25 cellular contexts compared by ENCODE assay signal in genomic region chr1:55542901-55543504, GRCh38.
A peak's percentile ranks its signal among the peaks of the same experiment; 100 is the strongest.
DNase-seq lines count a peak whose midpoint lies in the region; ATAC-seq, FAIRE-seq and TF ChIP-seq lines count a peak whose summit lies in the region.
"Had no signal": no experiment of that assay in that cellular context is flagged by ENCODE, and none has a peak within 500 bp of the region (broad histone marks: within the 10 kb centered on the region; RNA-seq: fewer than 3 reads in every experiment).

No MANE protein-coding gene starts in this region.

- no peaks in the 10 kb centered on the region for H3K36me3 Mint-ChIP-seq in astrocyte (ENCODE audit: low read depth, unreplicated experiment)
- no peaks in the 10 kb centered on the region for H3K36me3 Mint-ChIP-seq in natural killer cell treated with Interleukin-12 subunit alpha and Interleukin-12 subunit beta and Interleukin-15 and Interleukin-18, amount 100 ng/mL, for 72 hours
- H3K36me3 Mint-ChIP-seq in stimulated activated memory B cell treated with anti-CD40 and anti-IgM and Interleukin-4, amounts not matched to agents 10 μg/mL and 1 μg/mL and 100 μg/mL, for 72 hours: no peaks in the 10 kb centered on the region
- H3K36me3 Mint-ChIP-seq: CD8-positive, alpha-beta T cell; mesothelial cell of epicardium had no signal

- DNase-seq in GM23248: peak; percentile 31
- peak; percentile 91 for DNase-seq in astrocyte (ENCODE audit: low read depth)
- DNase-seq in fibroblast of the aortic adventitia (ENCODE audit: low read depth): peak; percentile 86
- DNase-seq in GM13976 (ENCODE audit: low spot score): no peak
- no peak for DNase-seq in natural killer cell treated with Interleukin-12 subunit alpha and Interleukin-12 subunit beta and Interleukin-15 and Interleukin-18, amount 100 ng/mL, for 72 hours (ENCODE audit: low spot score)
- DNase-seq: activated CD4-positive, alpha-beta T cell treated with anti-CD3 and anti-CD28 coated beads, Interleukin-2, amount 50 U/mL, for 48 hours; activated naive CD4-positive, alpha-beta T cell; activated T-cell treated with anti-CD3 and anti-CD28 coated beads for 4 hours; anterior cingulate cortex; CD8-positive, alpha-beta T cell; cortex of kidney; left colon; NCI-H146; nephron progenitor cell; stimulated activated CD4-positive, alpha-beta T cell treated with anti-CD3 and anti-CD28 coated beads, Interleukin-4, amount 100 ng/mL, for 24 hours; T-helper 2 cell had no signal

- H3K27me3 ChIP-seq in ACC112 (ENCODE audit: insufficient read depth, low read length) (no peaks in the 10 kb centered on the region), GM23248 (replicated peaks; ENCODE audit: insufficient read depth) (no peaks in the 10 kb centered on the region), astrocyte (ENCODE audit: insufficient read depth, low read length) (no peaks in the 10 kb centered on the region)
- H3K27me3 ChIP-seq: SJSA1 had no signal

- no peak overlapping the region for H3K4me3 Mint-ChIP-seq in astrocyte (ENCODE audit: unreplicated experiment)
- no peak overlapping the region for H3K4me3 Mint-ChIP-seq in natural killer cell treated with Interleukin-12 subunit alpha and Interleukin-12 subunit beta and Interleukin-15 and Interleukin-18, amount 100 ng/mL, for 72 hours
- H3K4me3 Mint-ChIP-seq in stimulated activated memory B cell treated with anti-CD40 and anti-IgM and Interleukin-4, amounts not matched to agents 10 μg/mL and 1 μg/mL and 100 μg/mL, for 72 hours: no peak overlapping the region
- H3K4me3 Mint-ChIP-seq: CD8-positive, alpha-beta T cell; mesothelial cell of epicardium; nephron progenitor cell had no signal

- no peaks in the 10 kb centered on the region for H3K27me3 Mint-ChIP-seq in astrocyte (ENCODE audit: low read depth, unreplicated experiment)
- H3K27me3 Mint-ChIP-seq in natural killer cell treated with Interleukin-12 subunit alpha and Interleukin-12 subunit beta and Interleukin-15 and Interleukin-18, amount 100 ng/mL, for 72 hours: peaks cover 8 to 10% of the 10 kb centered on the region in 2 donors
- peaks cover 15% of the 10 kb centered on the region for H3K27me3 Mint-ChIP-seq in stimulated activated memory B cell treated with anti-CD40 and anti-IgM and Interleukin-4, amounts not matched to agents 10 μg/mL and 1 μg/mL and 100 μg/mL, for 72 hours

- no peak overlapping the region for H3K9ac ChIP-seq in GM23248
- no peak overlapping the region for H3K9ac ChIP-seq in astrocyte (ENCODE audit: low read length)

- H3K79me2 ChIP-seq in ACC112 (ENCODE audit: control insufficient read depth, insufficient read depth, low read length, unreplicated experiment) (no peaks in the 10 kb centered on the region), GM23248 (ENCODE audit: insufficient read depth) (no peaks in the 10 kb centered on the region), astrocyte (ENCODE audit: insufficient read depth, low read length) (no peaks in the 10 kb centered on the region)

- H3K27ac Mint-ChIP-seq in astrocyte (ENCODE audit: unreplicated experiment): no peak overlapping the region
- H3K27ac Mint-ChIP-seq in natural killer cell treated with Interleukin-12 subunit alpha and Interleukin-12 subunit beta and Interleukin-15 and Interleukin-18, amount 100 ng/mL, for 72 hours: no peak overlapping the region
- no peak overlapping the region for H3K27ac Mint-ChIP-seq in stimulated activated memory B cell treated with anti-CD40 and anti-IgM and Interleukin-4, amounts not matched to agents 10 μg/mL and 1 μg/mL and 100 μg/mL, for 72 hours
- H3K27ac Mint-ChIP-seq: CD8-positive, alpha-beta T cell; mesothelial cell of epicardium; nephron progenitor cell had no signal

- peaks cover 6% of the 10 kb centered on the region; the same call in 1 of the 2 replicates for H3F3A ChIP-seq in GM23248 (ENCODE audit: insufficient read depth)

- no peak for FAIRE-seq in astrocyte (lab: Jason Lieb, UNC)
- FAIRE-seq: A549, frontal cortex, urothelium cell line had no signal

- TF ChIP-seq CTCF in astrocyte (IDR thresholded peaks at IDR 0.05; ENCODE audit: insufficient read depth, low read depth, low read length): no peak
- TF ChIP-seq CTCF in fibroblast of the aortic adventitia (IDR thresholded peaks at IDR 0.05; ENCODE audit: insufficient read depth, low read length): no peak
- TF ChIP-seq CTCF in GM13976 (IDR thresholded peaks at IDR 0.05; ENCODE audit: borderline replicate concordance, control extremely low read depth, extremely low read depth, insufficient read depth, missing control alignments): no peak

- H3K9me3 ChIP-seq in GM23248 (ENCODE audit: low read depth) (no peaks in the 10 kb centered on the region), astrocyte (ENCODE audit: insufficient read depth, low read depth, low read length) (peaks cover 3% of the 10 kb centered on the region)
- H3K9me3 ChIP-seq: A549, SJSA1 had no signal

- peak overlapping the region; percentile 0 for H3K4me2 ChIP-seq in GM23248 (ENCODE audit: unreplicated experiment)
- peak overlapping the region; percentile 26 for H3K4me2 ChIP-seq in astrocyte (ENCODE audit: low read length)
- H3K4me2 ChIP-seq: A549 had no signal

- in situ Hi-C loops in GM23248 (cut with MboI) (no loop called here), GM13976 (cut with MboI; ENCODE audit: low sequenced_read_pairs, unreplicated experiment) (no loop called here)

- no peaks in the 10 kb centered on the region for H3K36me3 ChIP-seq in ACC112 (ENCODE audit: insufficient read depth, low read length)
- no peaks in the 10 kb centered on the region for H3K36me3 ChIP-seq in GM23248 (ENCODE audit: low read depth)
- H3K36me3 ChIP-seq in astrocyte (ENCODE audit: insufficient read depth, low read length): no peaks in the 10 kb centered on the region
- H3K36me3 ChIP-seq: SJSA1 had no signal

- H2AFZ ChIP-seq in ACC112 (ENCODE audit: low read length, unreplicated experiment) (peak overlapping the region; percentile 28), GM23248 (no peak overlapping the region), astrocyte (ENCODE audit: low read depth, low read length) (no peak overlapping the region)

- peak overlapping the region; percentile 73 for H3K27ac ChIP-seq in ACC112 (ENCODE audit: low read depth, low read length)
- no peak overlapping the region for H3K27ac ChIP-seq in GM23248
- peak overlapping the region; percentile 48 for H3K27ac ChIP-seq in astrocyte (ENCODE audit: low read depth, low read length)
- H3K27ac ChIP-seq: SJSA1, skin epidermis had no signal

- ATAC-seq in natural killer cell treated with Interleukin-12 subunit alpha and Interleukin-12 subunit beta and Interleukin-15 and Interleukin-18, amount 100 ng/mL, for 72 hours: no peak
- no peak for ATAC-seq in stimulated activated memory B cell treated with anti-CD40 and anti-IgM and Interleukin-4, amounts not matched to agents 10 μg/mL and 1 μg/mL and 100 μg/mL, for 72 hours
- ATAC-seq in GM21390 (IDR thresholded peaks at IDR 0.05; ENCODE audit: unreplicated experiment): no peak
- ATAC-seq: A549; CD8-positive, alpha-beta T cell; left colon had no signal

- no peak overlapping the region for H3K4me3 ChIP-seq in ACC112 (ENCODE audit: low read depth, low read length)
- H3K4me3 ChIP-seq in GM23248: no peak overlapping the region
- no peak overlapping the region for H3K4me3 ChIP-seq in astrocyte (ENCODE audit: insufficient read depth, low read depth, low read length)
- no peak overlapping the region for H3K4me3 ChIP-seq in fibroblast of the aortic adventitia (ENCODE audit: low read depth, low read length)
- H3K4me3 ChIP-seq: A549, SJSA1, skin epidermis had no signal

- no peaks in the 10 kb centered on the region for H3K4me1 Mint-ChIP-seq in astrocyte (ENCODE audit: low read depth, unreplicated experiment)
- peaks cover 0 to 1% of the 10 kb centered on the region in 2 donors for H3K4me1 Mint-ChIP-seq in natural killer cell treated with Interleukin-12 subunit alpha and Interleukin-12 subunit beta and Interleukin-15 and Interleukin-18, amount 100 ng/mL, for 72 hours (ENCODE audit: low read depth in 2 of 2)
- no peaks in the 10 kb centered on the region for H3K4me1 Mint-ChIP-seq in stimulated activated memory B cell treated with anti-CD40 and anti-IgM and Interleukin-4, amounts not matched to agents 10 μg/mL and 1 μg/mL and 100 μg/mL, for 72 hours

- H4K20me1 ChIP-seq in GM23248 (ENCODE audit: insufficient read depth): no peaks in the 10 kb centered on the region
- no peaks in the 10 kb centered on the region for H4K20me1 ChIP-seq in astrocyte (ENCODE audit: insufficient read depth, low read length)

- H3K9me2 ChIP-seq in GM23248 (ENCODE audit: insufficient read depth): no peaks in the 10 kb centered on the region

- no peaks in the 10 kb centered on the region for H3K9me3 Mint-ChIP-seq in astrocyte (ENCODE audit: unreplicated experiment)
- H3K9me3 Mint-ChIP-seq in natural killer cell treated with Interleukin-12 subunit alpha and Interleukin-12 subunit beta and Interleukin-15 and Interleukin-18, amount 100 ng/mL, for 72 hours: no peaks in the 10 kb centered on the region
- no peaks in the 10 kb centered on the region for H3K9me3 Mint-ChIP-seq in stimulated activated memory B cell treated with anti-CD40 and anti-IgM and Interleukin-4, amounts not matched to agents 10 μg/mL and 1 μg/mL and 100 μg/mL, for 72 hours
- H3K9me3 Mint-ChIP-seq: CD8-positive, alpha-beta T cell; nephron progenitor cell had no signal

- H3K4me1 ChIP-seq in ACC112 (ENCODE audit: control insufficient read depth, insufficient read depth, low read length, unreplicated experiment) (peaks cover 16% of the 10 kb centered on the region), GM23248 (ENCODE audit: insufficient read depth) (peaks cover 10% of the 10 kb centered on the region), astrocyte (ENCODE audit: insufficient read depth, low read length) (peaks cover 5% of the 10 kb centered on the region)
- H3K4me1 ChIP-seq: A549, SJSA1 had no signal

Comparison
In these comparisons a context has a peak if more than half of its experiments do, and no peak if none do; other contexts are left out.
1. DNase-seq: peak in GM23248 (single experiment), astrocyte (single experiment) and fibroblast of the aortic adventitia (single experiment); none in GM13976 (single experiment) and natural killer cell treated with Interleukin-12 subunit alpha and Interleukin-12 subunit beta and Interleukin-15 and Interleukin-18, amount 100 ng/mL, for 72 hours (single experiment).